Comparison of ENCODE assay signal across 16 cellular contexts in genomic region chr2:204021290-204022081, GRCh38.
DNase-seq lines count a peak whose midpoint lies in the region; ATAC-seq and TF ChIP-seq lines count a peak whose summit lies in the region.
"Had no signal": no experiment of that assay in that cellular context is flagged by ENCODE, and none has a peak within 500 bp of the region (broad histone marks: within the 10 kb centered on the region; RNA-seq: fewer than 3 reads in every experiment).

No MANE protein-coding gene starts in this region.

- no peak overlapping the region for H3K4me3 Mint-ChIP-seq in WTC11
- H3K4me3 Mint-ChIP-seq: CD4-positive, alpha-beta T cell had no signal

- POLR2A ChIA-PET in HEK293 (lab: Yijun Ruan, JAX), result no interaction called here
- POLR2A ChIA-PET in WTC11 (lab: Charles Lee), result no interaction called here

- H3K9ac ChIP-seq in parathyroid adenoma, result no peak overlapping the region

- 62 to 72% (median 63%) methylated on average over 5 of the region's 5 CpGs for WGBS in adrenal gland, 4 donors

- ATAC-seq in WTC11, result no peak

- peaks cover 2% of the 10 kb centered on the region; the same call in 1 of the 2 replicates for H3K27me3 Mint-ChIP-seq in WTC11 (ENCODE audit: low read depth)
- H3K27me3 Mint-ChIP-seq: CD4-positive, alpha-beta T cell had no signal

- no peak overlapping the region for H3K4me3 ChIP-seq in HEK293 (ENCODE audit: low read depth, low read length)
- H3K4me3 ChIP-seq in coronary artery, result no peak overlapping the region
- H3K4me3 ChIP-seq in parathyroid adenoma (ENCODE audit: low read depth, low read length), result peak overlapping the region; percentile 6
- no peak overlapping the region for H3K4me3 ChIP-seq in adrenal gland

- intact Hi-C loops in adrenal gland (cut with DNase I), result no loop called here

- no peaks in the 10 kb centered on the region for H3K27me3 ChIP-seq in parathyroid adenoma (ENCODE audit: control insufficient read depth, insufficient read depth, low read length)
- no peaks in the 10 kb centered on the region for H3K27me3 ChIP-seq in adrenal gland

- peak; percentile 54 for DNase-seq in NCI-H2171 treated with DMSO at 0.1 percent for 48 hours (lab: John Stamatoyannopoulos, UW)
- DNase-seq in coronary artery (ENCODE audit: low spot score), result no peak
- DNase-seq in WTC11 (ENCODE audit: low spot score), result no peak
- DNase-seq in adrenal gland, result no peak
- DNase-seq in COLO668 (lab: John Stamatoyannopoulos, UW; ENCODE audit: unreplicated experiment), result no peak
- DNase-seq: ACHN; CD4-positive, alpha-beta T cell; HCEC 1CT; IMR-90; NCI-H1436 treated with DMSO at 0.1 percent for 48 hours; NCI-H2081; NCI-H446 treated with DMSO at 0.1 percent for 48 hours; NCI-H774; SIG-M5 had no signal

- peaks cover 6% of the 10 kb centered on the region; the same call in 1 of the 2 replicates for H3K4me1 ChIP-seq in HEK293 (ENCODE audit: control insufficient read depth, insufficient read depth, low read length)
- H3K4me1 ChIP-seq in parathyroid adenoma, result peaks cover 13% of the 10 kb centered on the region
- H3K4me1 ChIP-seq in adrenal gland (replicated peaks in 1 of 2), result no peaks in the 10 kb centered on the region

- H3K36me3 Mint-ChIP-seq in WTC11, result 0 out of 2 replicates have a peak, but pooled peaks cover 2% of the 10 kb centered on the region

- CTCF ChIA-PET in HEK293 (lab: Yijun Ruan, JAX) (interaction anchor here (0.8 to 4.4 kb wide), 3 partner anchors 87 to 238 kb away, joined by 3 to 21 read pairs (median 14); no protein-coding TSS in a partner anchor), WTC11 (lab: Charles Lee) (no interaction called here)

- H3K9me3 ChIP-seq in HEK293 (ENCODE audit: control insufficient read depth, insufficient read depth, low read depth, low read length) (no peaks in the 10 kb centered on the region), parathyroid adenoma (ENCODE audit: control insufficient read depth, low read length) (no peaks in the 10 kb centered on the region), adrenal gland (replicated peaks in 1 of 3) (no peaks in the 10 kb centered on the region)

- no peak overlapping the region for H3K27ac Mint-ChIP-seq in WTC11

- H3K4me1 Mint-ChIP-seq in WTC11, result no peaks in the 10 kb centered on the region; the same call in 1 of the 2 replicates

- TF ChIP-seq CTCF in HEK293 (tag by site-specific recombination; IDR thresholded peaks at IDR 0.05) (no peak), coronary artery (IDR thresholded peaks at IDR 0.05) (no peak), parathyroid adenoma (IDR thresholded peaks at IDR 0.05) (no peak), WTC11 (IDR thresholded peaks at IDR 0.05) (no peak), adrenal gland (IDR thresholded peaks at IDR 0.05) (no peak)

- H3K79me2 ChIP-seq in parathyroid adenoma, result no peaks in the 10 kb centered on the region

- H3K36me3 ChIP-seq in HEK293 (ENCODE audit: control insufficient read depth in 2 of 2, insufficient read depth in 1 of 2, low read length in 2 of 2) (no peaks in the 10 kb centered on the region), parathyroid adenoma (ENCODE audit: control insufficient read depth, insufficient read depth, low read length) (no peaks in the 10 kb centered on the region), adrenal gland (replicated peaks in 1 of 2) (no peaks in the 10 kb centered on the region)

- H3K9me3 Mint-ChIP-seq in WTC11, result peaks cover 8% of the 10 kb centered on the region
- H3K9me3 Mint-ChIP-seq: CD4-positive, alpha-beta T cell had no signal

- no peak overlapping the region for H2AFZ ChIP-seq in parathyroid adenoma

- H3K27ac ChIP-seq in HEK293 (ENCODE audit: extremely low read depth, low read depth, low read length) (no peak overlapping the region), coronary artery (peak overlapping the region; percentile 20 to 57), parathyroid adenoma (no peak overlapping the region), adrenal gland (no peak overlapping the region)

- TF ChIP-seq POLR2A in adrenal gland (IDR thresholded peaks at IDR 0.05), result no peak

- peak overlapping the region; percentile 34 for H3K4me2 ChIP-seq in parathyroid adenoma (ENCODE audit: low read length)

TF ChIP-seq in HEK293, 187 proteins besides CTCF, POLR2A, EP300 and RAD21 (continues in another document):
- no peak for TF ChIP-seq ZNF280C (tag by site-specific recombination; IDR thresholded peaks at IDR 0.05)
- no peak for TF ChIP-seq KLF7 (tag by site-specific recombination; IDR thresholded peaks at IDR 0.05; ENCODE audit: borderline replicate concordance)
- TF ChIP-seq ZNF174 (tag by site-specific recombination; IDR thresholded peaks at IDR 0.05), result no peak
- no peak for TF ChIP-seq KLF8 (tag by site-specific recombination; IDR thresholded peaks at IDR 0.05)
- TF ChIP-seq TRIM28 (IDR thresholded peaks at IDR 0.05; ENCODE audit: borderline replicate concordance, low read length), result peak; percentile 40; the same call in 1 of the 2 replicates
- peak; percentile 46; the same call in 1 of the 2 replicates for TF ChIP-seq SCRT2 (tag by site-specific recombination; IDR thresholded peaks at IDR 0.05)
- no peak for TF ChIP-seq ZNF530 (tag by site-specific recombination; IDR thresholded peaks at IDR 0.05; ENCODE audit: low read depth)
- TF ChIP-seq ZXDB (tag by site-specific recombination; IDR thresholded peaks at IDR 0.05), result 0 out of 2 replicates have a peak, but pooled peaks have one; percentile 15

TF ChIP-seq in WTC11, 78 proteins besides CTCF, POLR2A, EP300 and RAD21:
- TF ChIP-seq ATF1 (CRISPR knock-in tag; IDR thresholded peaks at IDR 0.05) (no peak), GABPB1 (CRISPR knock-in tag; IDR thresholded peaks at IDR 0.05) (no peak), CREB1 (CRISPR knock-in tag; IDR thresholded peaks at IDR 0.05) (no peak), FOXJ3 (CRISPR knock-in tag; IDR thresholded peaks at IDR 0.05; ENCODE audit: borderline replicate concordance) (no peak), ZNF425 (CRISPR knock-in tag; conservative IDR thresholded peaks at IDR 0.05) (no peak), ZNF416 (CRISPR knock-in tag; IDR thresholded peaks at IDR 0.05) (no peak), ZNF423 (CRISPR knock-in tag; IDR thresholded peaks at IDR 0.05) (no peak), ERG (CRISPR knock-in tag; IDR thresholded peaks at IDR 0.05) (no peak)

Comparison
In these comparisons a context has a peak if more than half of its experiments do, and no peak if none do; other contexts are left out.
1. H3K27ac ChIP-seq: peak in coronary artery (2 of 2); none in HEK293 (single experiment), parathyroid adenoma (single experiment) and adrenal gland (0 of 5).